ENCODE assay signal across 8 cellular contexts in the genomic region with DNA sequence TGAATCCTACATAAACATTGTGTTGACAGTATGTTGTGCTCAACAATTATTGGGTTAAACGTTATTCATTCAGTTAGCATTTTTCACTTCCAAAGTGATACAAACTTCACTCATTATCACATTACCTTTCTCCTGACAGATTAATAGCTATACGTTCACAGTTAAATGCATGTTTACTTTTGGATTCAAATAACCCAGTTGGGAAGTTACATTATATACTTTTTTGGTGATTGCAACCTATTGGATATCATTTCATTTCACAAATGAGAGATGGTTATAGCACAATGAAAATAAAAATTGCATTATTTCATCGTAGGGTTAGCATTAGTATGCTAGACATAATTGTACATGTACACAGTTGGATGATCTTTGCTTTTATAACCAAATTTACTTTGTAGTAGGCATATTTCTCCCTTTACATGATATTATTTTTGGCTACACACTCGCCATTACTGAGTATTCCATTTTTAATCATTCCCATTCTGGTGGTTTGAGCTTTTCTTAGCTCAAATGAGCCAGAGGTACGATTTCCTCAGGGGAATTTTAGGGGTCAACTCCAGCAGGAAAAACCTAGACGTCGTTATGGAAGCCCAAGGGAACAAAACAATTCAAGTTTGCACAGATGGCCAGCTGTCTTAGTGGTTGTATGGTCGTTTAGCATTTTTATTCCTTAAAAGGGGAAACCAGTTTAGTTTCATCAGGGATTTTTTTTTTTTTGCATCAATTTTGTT. TPM values are rescaled to one million over a fixed set of nuclear protein-coding genes. Genes with fewer than 3 reads are reported as not detected.
DNase-seq lines count a peak whose midpoint lies in the region; ATAC-seq and TF ChIP-seq lines count a peak whose summit lies in the region.

No MANE protein-coding gene starts in this region.

- ATAC-seq in GM18867 (IDR thresholded peaks at IDR 0.05; ENCODE audit: unreplicated experiment): no peak

- H3K36me3 Mint-ChIP-seq in T-helper 1 cell treated with Interleukin-12 subunit alpha and Interleukin-12 subunit beta and Interleukin-4 antibody, amounts not matched to agents 30 μg/mL and 1 μg/mL, for 36 hours (ENCODE audit: low read depth): peaks cover 13% of the 10 kb centered on the region

- 3% methylated on average over 8 of the region's 8 CpGs for WGBS in esophagus muscularis mucosa

- H3K27ac Mint-ChIP-seq in T-helper 1 cell treated with Interleukin-12 subunit alpha and Interleukin-12 subunit beta and Interleukin-4 antibody, amounts not matched to agents 30 μg/mL and 1 μg/mL, for 36 hours: peak overlapping the region; percentile 91

- H3K4me1 ChIP-seq in esophagus muscularis mucosa: peaks cover 15 to 46% (median 37%) of the 10 kb centered on the region in 4 donors
- H3K4me1 ChIP-seq in osteoblast (ENCODE audit: insufficient read depth, low read length): peaks cover 23% of the 10 kb centered on the region

- intact Hi-C loops in esophagus muscularis mucosa (cut with DNase I): loop anchor here (5.0 to 10.0 kb wide), 3 partner anchors 248 to 473 kb away; a partner anchor contains a TSS

- H3K4me3 Mint-ChIP-seq in T-helper 1 cell treated with Interleukin-12 subunit alpha and Interleukin-12 subunit beta and Interleukin-4 antibody, amounts not matched to agents 30 μg/mL and 1 μg/mL, for 36 hours: peak overlapping the region; percentile 94

- H3K27me3 Mint-ChIP-seq in T-helper 1 cell treated with Interleukin-12 subunit alpha and Interleukin-12 subunit beta and Interleukin-4 antibody, amounts not matched to agents 30 μg/mL and 1 μg/mL, for 36 hours (ENCODE audit: low read depth): no peaks in the 10 kb centered on the region

- no peak overlapping the region for H2AFZ ChIP-seq in osteoblast (ENCODE audit: low read length)

- no peak for TF ChIP-seq POLR2A in esophagus muscularis mucosa (IDR thresholded peaks at IDR 0.05; ENCODE audit: low read depth)

- H3K4me2 ChIP-seq in osteoblast (ENCODE audit: insufficient read depth, low read length): peak overlapping the region; percentile 86

- H3K36me3 ChIP-seq in esophagus muscularis mucosa (no peaks in the 10 kb centered on the region), osteoblast (ENCODE audit: insufficient read depth, low read length) (no peaks in the 10 kb centered on the region)

- H3K27ac ChIP-seq in esophagus muscularis mucosa (replicated peaks in 1 of 4) (peak overlapping the region; percentile 90 to 98 (median 95)), osteoblast (ENCODE audit: low read depth, low read length) (peak overlapping the region; percentile 94)

- H3K4me3 ChIP-seq in esophagus muscularis mucosa (peak overlapping the region; percentile 80 to 87 (median 85)), osteoblast (ENCODE audit: insufficient read depth, low read length) (peak overlapping the region; percentile 87)

- peaks cover 7% of the 10 kb centered on the region for H3K9me3 Mint-ChIP-seq in T-helper 1 cell treated with Interleukin-12 subunit alpha and Interleukin-12 subunit beta and Interleukin-4 antibody, amounts not matched to agents 30 μg/mL and 1 μg/mL, for 36 hours

- TF ChIP-seq EP300 in esophagus muscularis mucosa (IDR thresholded peaks at IDR 0.05): no peak

- peaks cover 39% of the 10 kb centered on the region for H3K4me1 Mint-ChIP-seq in T-helper 1 cell treated with Interleukin-12 subunit alpha and Interleukin-12 subunit beta and Interleukin-4 antibody, amounts not matched to agents 30 μg/mL and 1 μg/mL, for 36 hours (ENCODE audit: low read depth)

- no peaks in the 10 kb centered on the region for H3K9me3 ChIP-seq in esophagus muscularis mucosa
- no peaks in the 10 kb centered on the region for H3K9me3 ChIP-seq in osteoblast (ENCODE audit: low read depth, low read length)

- DNase-seq in T-helper 1 cell (no peak), RPMI8226 (peak; percentile 16), esophagus muscularis mucosa (ENCODE audit: extremely low spot score) (no peak), osteoblast (ENCODE audit: insufficient read length, low spot score, missing footprints) (peak; percentile 92), COLO668 (lab: John Stamatoyannopoulos, UW; ENCODE audit: unreplicated experiment) (no peak)
- no peak for DNase-seq in activated CD4-positive, CD25-positive, alpha-beta regulatory T cell (lab: John Stamatoyannopoulos, UW)

- peaks cover 4% of the 10 kb centered on the region for H3K79me2 ChIP-seq in osteoblast (ENCODE audit: insufficient read depth, low read length)

- no peak for TF ChIP-seq CTCF in esophagus muscularis mucosa (IDR thresholded peaks at IDR 0.05)
- no peak for TF ChIP-seq CTCF in osteoblast (IDR thresholded peaks at IDR 0.05; ENCODE audit: extremely low read depth, low read depth, low read length)

- no peaks in the 10 kb centered on the region for H4K20me1 ChIP-seq in osteoblast (ENCODE audit: insufficient read depth, low read length)

- H3K27me3 ChIP-seq in esophagus muscularis mucosa (no peaks in the 10 kb centered on the region), osteoblast (ENCODE audit: insufficient read depth, low read length) (no peaks in the 10 kb centered on the region)

RNA-seq across cellular contexts. Expression of a gene that starts 2.0 kb away (rescaled TPM):
- total RNA-seq in esophagus muscularis mucosa (10 to 100 TPM; 16.2 to 28.3 (median 25.1) TPM), osteoblast (18.8 and 21.2 TPM in 2 replicates)

Comparison
In these comparisons a context has a peak if more than half of its experiments do, and no peak if none do; other contexts are left out.
1. DNase-seq: peak in RPMI8226 (single experiment) and osteoblast (single experiment); none in T-helper 1 cell (0 of 5), esophagus muscularis mucosa (single experiment), COLO668 (single experiment) and activated CD4-positive, CD25-positive, alpha-beta regulatory T cell (0 of 4).